ENCODE assay signal across 9 cellular contexts in the genomic region with DNA sequence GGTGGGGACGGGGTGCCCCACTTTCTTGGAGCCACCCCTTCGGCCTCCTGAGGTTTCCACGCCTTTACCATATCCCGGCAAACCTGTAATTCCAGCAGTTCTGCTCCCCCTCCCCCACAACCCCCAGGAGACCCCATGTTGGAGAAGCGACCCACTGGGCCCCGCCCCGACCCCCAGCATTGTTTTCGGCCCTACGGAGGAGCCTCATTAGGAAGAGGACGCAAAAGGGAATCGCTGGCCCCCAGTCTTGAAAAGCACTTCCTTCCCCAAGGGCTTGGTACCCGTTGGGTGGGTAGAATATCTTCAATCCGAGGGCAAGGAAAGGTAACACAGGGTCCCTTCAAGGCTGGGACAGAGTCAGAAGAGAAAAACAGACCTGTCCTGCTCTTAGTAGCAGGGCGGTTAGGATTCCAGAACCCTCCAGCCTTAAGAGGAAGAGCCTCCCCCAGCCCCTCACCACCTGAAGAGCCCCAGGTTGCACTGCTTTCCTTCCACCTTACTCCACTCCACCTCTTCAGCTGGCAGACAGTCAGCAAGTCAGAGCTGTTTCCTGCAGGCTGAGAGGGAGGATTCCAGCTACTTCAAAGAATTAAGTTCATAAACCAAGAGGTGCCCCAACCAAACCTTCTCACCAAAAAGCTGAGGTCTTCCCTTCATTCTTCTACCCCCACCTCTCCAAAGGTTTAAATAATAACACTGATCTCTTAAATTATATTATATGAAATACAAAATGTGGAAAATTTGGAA. TPM values are rescaled to one million over a fixed set of nuclear protein-coding genes. Genes with fewer than 3 reads are reported as not detected.
DNase-seq lines count a peak whose midpoint lies in the region; ATAC-seq and TF ChIP-seq lines count a peak whose summit lies in the region.
"Had no signal": no experiment of that assay in that cellular context is flagged by ENCODE, and none has a peak within 500 bp of the region (broad histone marks: within the 10 kb centered on the region; RNA-seq: fewer than 3 reads in every experiment).

No MANE protein-coding gene starts in this region.

- H3K9me3 Mint-ChIP-seq in endothelial cell (ENCODE audit: unreplicated experiment), result no peaks in the 10 kb centered on the region
- H3K9me3 Mint-ChIP-seq in natural killer cell treated with Interleukin-12 subunit alpha and Interleukin-12 subunit beta and Interleukin-15 and Interleukin-18, amount 100 ng/mL, for 72 hours, result no peaks in the 10 kb centered on the region

- H3K27ac Mint-ChIP-seq in endothelial cell (ENCODE audit: unreplicated experiment), result no peak overlapping the region
- no peak overlapping the region for H3K27ac Mint-ChIP-seq in natural killer cell treated with Interleukin-12 subunit alpha and Interleukin-12 subunit beta and Interleukin-15 and Interleukin-18, amount 100 ng/mL, for 72 hours

- H3K36me3 ChIP-seq in NT2/D1 (ENCODE audit: insufficient read depth, insufficient read length, low read length), result peaks cover 27% of the 10 kb centered on the region

- peaks cover 17% of the 10 kb centered on the region for H3K36me3 Mint-ChIP-seq in endothelial cell (ENCODE audit: low read depth, unreplicated experiment)
- H3K36me3 Mint-ChIP-seq in natural killer cell treated with Interleukin-12 subunit alpha and Interleukin-12 subunit beta and Interleukin-15 and Interleukin-18, amount 100 ng/mL, for 72 hours, result peaks cover 11% of the 10 kb centered on the region

- H3K4me3 ChIP-seq in AG10803 (ENCODE audit: low read length), result peak overlapping the region; percentile 58
- peak overlapping the region; percentile 50 for H3K4me3 ChIP-seq in NT2/D1 (ENCODE audit: insufficient read length, low read depth)

- H3K4me3 Mint-ChIP-seq in endothelial cell (ENCODE audit: unreplicated experiment), result peak overlapping the region; percentile 82
- H3K4me3 Mint-ChIP-seq in natural killer cell treated with Interleukin-12 subunit alpha and Interleukin-12 subunit beta and Interleukin-15 and Interleukin-18, amount 100 ng/mL, for 72 hours, result peak overlapping the region; percentile 16

- H3K4me1 Mint-ChIP-seq in endothelial cell (ENCODE audit: unreplicated experiment), result peaks cover 19% of the 10 kb centered on the region
- H3K4me1 Mint-ChIP-seq in natural killer cell treated with Interleukin-12 subunit alpha and Interleukin-12 subunit beta and Interleukin-15 and Interleukin-18, amount 100 ng/mL, for 72 hours (ENCODE audit: low read depth in 2 of 2), result peaks cover 10 to 15% of the 10 kb centered on the region in 2 donors

- H3K4me1 ChIP-seq in NT2/D1 (ENCODE audit: insufficient read depth, insufficient read length), result peaks cover 18% of the 10 kb centered on the region

- TF ChIP-seq CTCF in AG10803 (conservative IDR thresholded peaks at IDR 0.05; ENCODE audit: low read length) (no peak), endothelial cell (IDR thresholded peaks at IDR 0.05; ENCODE audit: unreplicated experiment) (no peak)

- peak overlapping the region; percentile 67 for H3K9ac ChIP-seq in NT2/D1 (ENCODE audit: insufficient read length, low read depth)

- peaks cover 9% of the 10 kb centered on the region for H3K27me3 Mint-ChIP-seq in endothelial cell (ENCODE audit: unreplicated experiment)
- H3K27me3 Mint-ChIP-seq in natural killer cell treated with Interleukin-12 subunit alpha and Interleukin-12 subunit beta and Interleukin-15 and Interleukin-18, amount 100 ng/mL, for 72 hours, result peaks cover 0 to 3% of the 10 kb centered on the region in 2 donors

- no peak for ATAC-seq in natural killer cell treated with Interleukin-12 subunit alpha and Interleukin-12 subunit beta and Interleukin-15 and Interleukin-18, amount 100 ng/mL, for 72 hours
- no peak for ATAC-seq in HG02623 (IDR thresholded peaks at IDR 0.05; ENCODE audit: unreplicated experiment)
- no peak for ATAC-seq in GM21526 (IDR thresholded peaks at IDR 0.05; ENCODE audit: low FRiP score, unreplicated experiment)

- peak; percentile 46 for DNase-seq in AG10803 (ENCODE audit: low read depth)
- no peak for DNase-seq in NT2/D1 (ENCODE audit: low read depth, low spot score)
- no peak for DNase-seq in endothelial cell (ENCODE audit: low spot score)
- peak; percentile 26 for DNase-seq in natural killer cell treated with Interleukin-12 subunit alpha and Interleukin-12 subunit beta and Interleukin-15 and Interleukin-18, amount 100 ng/mL, for 72 hours (ENCODE audit: low spot score)
- DNase-seq in AG20443 (ENCODE audit: low spot score), result no peak
- DNase-seq in stimulated activated CD4-positive, alpha-beta T cell treated with anti-CD3 and anti-CD28 coated beads, Interleukin-2, amount 100 ng/mL, for 48 hours, result no peak
- DNase-seq: activated gamma-delta T cell had no signal

- H3K27me3 ChIP-seq in NT2/D1 (ENCODE audit: insufficient read depth, insufficient read length), result peaks cover 3% of the 10 kb centered on the region

- H3K9me3 ChIP-seq in NT2/D1 (ENCODE audit: insufficient read depth, low read length), result no peaks in the 10 kb centered on the region

RNA-seq across cellular contexts. Expression of gene TLCD2, which starts 0.8 kb away (rescaled TPM):
- 4.4 TPM for total RNA-seq in endothelial cell (ENCODE audit: unreplicated experiment)
- total RNA-seq in natural killer cell treated with Interleukin-12 subunit alpha and Interleukin-12 subunit beta and Interleukin-15 and Interleukin-18, amount 100 ng/mL, for 72 hours, result under 1 TPM; 0.17 to 0.78 TPM

RNA-seq across cellular contexts. Expression of gene WDR81, which starts 13.5 kb away (rescaled TPM):
- total RNA-seq in endothelial cell (ENCODE audit: unreplicated experiment), result 20.0 TPM
- total RNA-seq in natural killer cell treated with Interleukin-12 subunit alpha and Interleukin-12 subunit beta and Interleukin-15 and Interleukin-18, amount 100 ng/mL, for 72 hours, result 10 to 100 TPM; 17.9 to 30.9 TPM

RNA-seq across cellular contexts. Expression of gene PRPF8, which starts 26.3 kb away (rescaled TPM):
- 295 TPM for total RNA-seq in endothelial cell (ENCODE audit: unreplicated experiment)
- total RNA-seq in natural killer cell treated with Interleukin-12 subunit alpha and Interleukin-12 subunit beta and Interleukin-15 and Interleukin-18, amount 100 ng/mL, for 72 hours, result 100 to 1,000 TPM; 348 to 422 TPM

RNA-seq across cellular contexts. Expression of gene SERPINF2, which starts 31.7 kb away (rescaled TPM):
- 0.56 TPM for total RNA-seq in endothelial cell (ENCODE audit: unreplicated experiment)
- under 1 TPM in 1 of 2 donors, not detected in 1; 0.24 TPM for total RNA-seq in natural killer cell treated with Interleukin-12 subunit alpha and Interleukin-12 subunit beta and Interleukin-15 and Interleukin-18, amount 100 ng/mL, for 72 hours

RNA-seq across cellular contexts. Expression of gene SERPINF1, which starts 50.9 kb away (rescaled TPM):
- 0.77 TPM for total RNA-seq in endothelial cell (ENCODE audit: unreplicated experiment)
- not detected for total RNA-seq in natural killer cell treated with Interleukin-12 subunit alpha and Interleukin-12 subunit beta and Interleukin-15 and Interleukin-18, amount 100 ng/mL, for 72 hours

Comparison
In these comparisons a context has a peak if more than half of its experiments do, and no peak if none do; other contexts are left out.
1. DNase-seq: peak in AG10803 (single experiment) and natural killer cell treated with Interleukin-12 subunit alpha and Interleukin-12 subunit beta and Interleukin-15 and Interleukin-18, amount 100 ng/mL, for 72 hours (single experiment); none in NT2/D1 (single experiment), endothelial cell (single experiment), AG20443 (single experiment) and stimulated activated CD4-positive, alpha-beta T cell treated with anti-CD3 and anti-CD28 coated beads, Interleukin-2, amount 100 ng/mL, for 48 hours (0 of 2).